Comparison of ENCODE assay signal across 1 cellular context in genomic region chr4:26782168-26782829, GRCh38.
TF ChIP-seq lines count a peak whose summit lies in the region.

No MANE protein-coding gene starts in this region.

TF ChIP-seq in K562, 482 proteins besides CTCF, POLR2A, EP300 and RAD21 (continued from another document and continues in another):
- TF ChIP-seq, protein P1, sequence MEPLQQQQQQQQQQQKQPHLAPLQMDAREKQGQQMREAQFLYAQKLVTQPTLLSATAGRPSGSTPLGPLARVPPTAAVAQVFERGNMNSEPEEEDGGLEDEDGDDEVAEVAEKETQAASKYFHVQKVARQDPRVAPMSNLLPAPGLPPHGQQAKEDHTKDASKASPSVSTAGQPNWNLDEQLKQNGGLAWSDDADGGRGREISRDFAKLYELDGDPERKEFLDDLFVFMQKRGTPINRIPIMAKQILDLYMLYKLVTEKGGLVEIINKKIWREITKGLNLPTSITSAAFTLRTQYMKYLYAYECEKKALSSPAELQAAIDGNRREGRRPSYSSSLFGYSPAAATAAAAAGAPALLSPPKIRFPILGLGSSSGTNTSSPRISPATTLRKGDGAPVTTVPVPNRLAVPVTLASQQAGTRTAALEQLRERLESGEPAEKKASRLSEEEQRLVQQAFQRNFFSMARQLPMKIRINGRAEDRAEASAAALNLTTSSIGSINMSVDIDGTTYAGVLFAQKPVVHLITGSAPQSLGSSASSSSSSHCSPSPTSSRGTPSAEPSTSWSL (CRISPR knock-in tag; IDR thresholded peaks at IDR 0.05; ENCODE audit: borderline replicate concordance): no peak
- no peak for TF ChIP-seq ID3 (CRISPR knock-in tag; IDR thresholded peaks at IDR 0.05)
- TF ChIP-seq ID3 (tag; IDR thresholded peaks at IDR 0.05): peak; percentile 70; the same call in 1 of the 2 replicates
- TF ChIP-seq EP400 (IDR thresholded peaks at IDR 0.05): no peak
- TF ChIP-seq, protein P2, sequence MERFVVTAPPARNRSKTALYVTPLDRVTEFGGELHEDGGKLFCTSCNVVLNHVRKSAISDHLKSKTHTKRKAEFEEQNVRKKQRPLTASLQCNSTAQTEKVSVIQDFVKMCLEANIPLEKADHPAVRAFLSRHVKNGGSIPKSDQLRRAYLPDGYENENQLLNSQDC (CRISPR knock-in tag; IDR thresholded peaks at IDR 0.05): no peak
- TF ChIP-seq CBFA2T3 (IDR thresholded peaks at IDR 0.05): peak; percentile 94
- TF ChIP-seq, protein P3, sequence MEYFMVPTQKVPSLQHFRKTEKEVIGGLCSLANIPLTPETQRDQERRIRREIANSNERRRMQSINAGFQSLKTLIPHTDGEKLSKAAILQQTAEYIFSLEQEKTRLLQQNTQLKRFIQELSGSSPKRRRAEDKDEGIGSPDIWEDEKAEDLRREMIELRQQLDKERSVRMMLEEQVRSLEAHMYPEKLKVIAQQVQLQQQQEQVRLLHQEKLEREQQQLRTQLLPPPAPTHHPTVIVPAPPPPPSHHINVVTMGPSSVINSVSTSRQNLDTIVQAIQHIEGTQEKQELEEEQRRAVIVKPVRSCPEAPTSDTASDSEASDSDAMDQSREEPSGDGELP (CRISPR knock-in tag; IDR thresholded peaks at IDR 0.05; ENCODE audit: borderline replicate concordance): peak; percentile 38; the same call in 1 of the 2 replicates
- peak; percentile 67 for TF ChIP-seq CC2D1A (IDR thresholded peaks at IDR 0.05)
- TF ChIP-seq PATZ1 (CRISPR knock-in tag; IDR thresholded peaks at IDR 0.05; ENCODE audit: borderline replicate concordance): no peak
- no peak for TF ChIP-seq IRF2 (CRISPR knock-in tag; IDR thresholded peaks at IDR 0.05)
- no peak for TF ChIP-seq PHF8 (IDR thresholded peaks at IDR 0.05; ENCODE audit: borderline replicate concordance, low read length)
- TF ChIP-seq NFIC (IDR thresholded peaks at IDR 0.05): peak; percentile 66
- TF ChIP-seq BHLHE40 (IDR thresholded peaks at IDR 0.05; ENCODE audit: low read length): peak; percentile 93
- no peak for TF ChIP-seq KDM5B (IDR thresholded peaks at IDR 0.05; ENCODE audit: insufficient replicate concordance, low read depth, low read length)
- TF ChIP-seq MBD1 (CRISPR knock-in tag; IDR thresholded peaks at IDR 0.05): no peak
- TF ChIP-seq CSDE1 (IDR thresholded peaks at IDR 0.05): no peak
- TF ChIP-seq ZNF57 (CRISPR knock-in tag; IDR thresholded peaks at IDR 0.05): no peak
- TF ChIP-seq TFAM (CRISPR knock-in tag; conservative IDR thresholded peaks at IDR 0.05): no peak
- TF ChIP-seq MCM3 (IDR thresholded peaks at IDR 0.05): no peak
- no peak for TF ChIP-seq POLR2H (tag; IDR thresholded peaks at IDR 0.05; ENCODE audit: low read depth)
- peak; percentile 92 for TF ChIP-seq TAL1 (IDR thresholded peaks at IDR 0.05)
- no peak for TF ChIP-seq PHTF2 (CRISPR knock-in tag; IDR thresholded peaks at IDR 0.05)
- TF ChIP-seq, protein P4, sequence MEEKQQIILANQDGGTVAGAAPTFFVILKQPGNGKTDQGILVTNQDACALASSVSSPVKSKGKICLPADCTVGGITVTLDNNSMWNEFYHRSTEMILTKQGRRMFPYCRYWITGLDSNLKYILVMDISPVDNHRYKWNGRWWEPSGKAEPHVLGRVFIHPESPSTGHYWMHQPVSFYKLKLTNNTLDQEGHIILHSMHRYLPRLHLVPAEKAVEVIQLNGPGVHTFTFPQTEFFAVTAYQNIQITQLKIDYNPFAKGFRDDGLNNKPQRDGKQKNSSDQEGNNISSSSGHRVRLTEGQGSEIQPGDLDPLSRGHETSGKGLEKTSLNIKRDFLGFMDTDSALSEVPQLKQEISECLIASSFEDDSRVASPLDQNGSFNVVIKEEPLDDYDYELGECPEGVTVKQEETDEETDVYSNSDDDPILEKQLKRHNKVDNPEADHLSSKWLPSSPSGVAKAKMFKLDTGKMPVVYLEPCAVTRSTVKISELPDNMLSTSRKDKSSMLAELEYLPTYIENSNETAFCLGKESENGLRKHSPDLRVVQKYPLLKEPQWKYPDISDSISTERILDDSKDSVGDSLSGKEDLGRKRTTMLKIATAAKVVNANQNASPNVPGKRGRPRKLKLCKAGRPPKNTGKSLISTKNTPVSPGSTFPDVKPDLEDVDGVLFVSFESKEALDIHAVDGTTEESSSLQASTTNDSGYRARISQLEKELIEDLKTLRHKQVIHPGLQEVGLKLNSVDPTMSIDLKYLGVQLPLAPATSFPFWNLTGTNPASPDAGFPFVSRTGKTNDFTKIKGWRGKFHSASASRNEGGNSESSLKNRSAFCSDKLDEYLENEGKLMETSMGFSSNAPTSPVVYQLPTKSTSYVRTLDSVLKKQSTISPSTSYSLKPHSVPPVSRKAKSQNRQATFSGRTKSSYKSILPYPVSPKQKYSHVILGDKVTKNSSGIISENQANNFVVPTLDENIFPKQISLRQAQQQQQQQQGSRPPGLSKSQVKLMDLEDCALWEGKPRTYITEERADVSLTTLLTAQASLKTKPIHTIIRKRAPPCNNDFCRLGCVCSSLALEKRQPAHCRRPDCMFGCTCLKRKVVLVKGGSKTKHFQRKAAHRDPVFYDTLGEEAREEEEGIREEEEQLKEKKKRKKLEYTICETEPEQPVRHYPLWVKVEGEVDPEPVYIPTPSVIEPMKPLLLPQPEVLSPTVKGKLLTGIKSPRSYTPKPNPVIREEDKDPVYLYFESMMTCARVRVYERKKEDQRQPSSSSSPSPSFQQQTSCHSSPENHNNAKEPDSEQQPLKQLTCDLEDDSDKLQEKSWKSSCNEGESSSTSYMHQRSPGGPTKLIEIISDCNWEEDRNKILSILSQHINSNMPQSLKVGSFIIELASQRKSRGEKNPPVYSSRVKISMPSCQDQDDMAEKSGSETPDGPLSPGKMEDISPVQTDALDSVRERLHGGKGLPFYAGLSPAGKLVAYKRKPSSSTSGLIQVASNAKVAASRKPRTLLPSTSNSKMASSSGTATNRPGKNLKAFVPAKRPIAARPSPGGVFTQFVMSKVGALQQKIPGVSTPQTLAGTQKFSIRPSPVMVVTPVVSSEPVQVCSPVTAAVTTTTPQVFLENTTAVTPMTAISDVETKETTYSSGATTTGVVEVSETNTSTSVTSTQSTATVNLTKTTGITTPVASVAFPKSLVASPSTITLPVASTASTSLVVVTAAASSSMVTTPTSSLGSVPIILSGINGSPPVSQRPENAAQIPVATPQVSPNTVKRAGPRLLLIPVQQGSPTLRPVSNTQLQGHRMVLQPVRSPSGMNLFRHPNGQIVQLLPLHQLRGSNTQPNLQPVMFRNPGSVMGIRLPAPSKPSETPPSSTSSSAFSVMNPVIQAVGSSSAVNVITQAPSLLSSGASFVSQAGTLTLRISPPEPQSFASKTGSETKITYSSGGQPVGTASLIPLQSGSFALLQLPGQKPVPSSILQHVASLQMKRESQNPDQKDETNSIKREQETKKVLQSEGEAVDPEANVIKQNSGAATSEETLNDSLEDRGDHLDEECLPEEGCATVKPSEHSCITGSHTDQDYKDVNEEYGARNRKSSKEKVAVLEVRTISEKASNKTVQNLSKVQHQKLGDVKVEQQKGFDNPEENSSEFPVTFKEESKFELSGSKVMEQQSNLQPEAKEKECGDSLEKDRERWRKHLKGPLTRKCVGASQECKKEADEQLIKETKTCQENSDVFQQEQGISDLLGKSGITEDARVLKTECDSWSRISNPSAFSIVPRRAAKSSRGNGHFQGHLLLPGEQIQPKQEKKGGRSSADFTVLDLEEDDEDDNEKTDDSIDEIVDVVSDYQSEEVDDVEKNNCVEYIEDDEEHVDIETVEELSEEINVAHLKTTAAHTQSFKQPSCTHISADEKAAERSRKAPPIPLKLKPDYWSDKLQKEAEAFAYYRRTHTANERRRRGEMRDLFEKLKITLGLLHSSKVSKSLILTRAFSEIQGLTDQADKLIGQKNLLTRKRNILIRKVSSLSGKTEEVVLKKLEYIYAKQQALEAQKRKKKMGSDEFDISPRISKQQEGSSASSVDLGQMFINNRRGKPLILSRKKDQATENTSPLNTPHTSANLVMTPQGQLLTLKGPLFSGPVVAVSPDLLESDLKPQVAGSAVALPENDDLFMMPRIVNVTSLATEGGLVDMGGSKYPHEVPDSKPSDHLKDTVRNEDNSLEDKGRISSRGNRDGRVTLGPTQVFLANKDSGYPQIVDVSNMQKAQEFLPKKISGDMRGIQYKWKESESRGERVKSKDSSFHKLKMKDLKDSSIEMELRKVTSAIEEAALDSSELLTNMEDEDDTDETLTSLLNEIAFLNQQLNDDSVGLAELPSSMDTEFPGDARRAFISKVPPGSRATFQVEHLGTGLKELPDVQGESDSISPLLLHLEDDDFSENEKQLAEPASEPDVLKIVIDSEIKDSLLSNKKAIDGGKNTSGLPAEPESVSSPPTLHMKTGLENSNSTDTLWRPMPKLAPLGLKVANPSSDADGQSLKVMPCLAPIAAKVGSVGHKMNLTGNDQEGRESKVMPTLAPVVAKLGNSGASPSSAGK (IDR thresholded peaks at IDR 0.05): 0 out of 2 replicates have a peak, but pooled peaks have one; percentile 1
- TF ChIP-seq RB1 (IDR thresholded peaks at IDR 0.05; ENCODE audit: low read depth): no peak
- no peak for TF ChIP-seq POLR3A (IDR thresholded peaks at IDR 0.05; ENCODE audit: borderline replicate concordance, extremely low read depth, insufficient read depth, insufficient read length)
- TF ChIP-seq, protein P5, sequence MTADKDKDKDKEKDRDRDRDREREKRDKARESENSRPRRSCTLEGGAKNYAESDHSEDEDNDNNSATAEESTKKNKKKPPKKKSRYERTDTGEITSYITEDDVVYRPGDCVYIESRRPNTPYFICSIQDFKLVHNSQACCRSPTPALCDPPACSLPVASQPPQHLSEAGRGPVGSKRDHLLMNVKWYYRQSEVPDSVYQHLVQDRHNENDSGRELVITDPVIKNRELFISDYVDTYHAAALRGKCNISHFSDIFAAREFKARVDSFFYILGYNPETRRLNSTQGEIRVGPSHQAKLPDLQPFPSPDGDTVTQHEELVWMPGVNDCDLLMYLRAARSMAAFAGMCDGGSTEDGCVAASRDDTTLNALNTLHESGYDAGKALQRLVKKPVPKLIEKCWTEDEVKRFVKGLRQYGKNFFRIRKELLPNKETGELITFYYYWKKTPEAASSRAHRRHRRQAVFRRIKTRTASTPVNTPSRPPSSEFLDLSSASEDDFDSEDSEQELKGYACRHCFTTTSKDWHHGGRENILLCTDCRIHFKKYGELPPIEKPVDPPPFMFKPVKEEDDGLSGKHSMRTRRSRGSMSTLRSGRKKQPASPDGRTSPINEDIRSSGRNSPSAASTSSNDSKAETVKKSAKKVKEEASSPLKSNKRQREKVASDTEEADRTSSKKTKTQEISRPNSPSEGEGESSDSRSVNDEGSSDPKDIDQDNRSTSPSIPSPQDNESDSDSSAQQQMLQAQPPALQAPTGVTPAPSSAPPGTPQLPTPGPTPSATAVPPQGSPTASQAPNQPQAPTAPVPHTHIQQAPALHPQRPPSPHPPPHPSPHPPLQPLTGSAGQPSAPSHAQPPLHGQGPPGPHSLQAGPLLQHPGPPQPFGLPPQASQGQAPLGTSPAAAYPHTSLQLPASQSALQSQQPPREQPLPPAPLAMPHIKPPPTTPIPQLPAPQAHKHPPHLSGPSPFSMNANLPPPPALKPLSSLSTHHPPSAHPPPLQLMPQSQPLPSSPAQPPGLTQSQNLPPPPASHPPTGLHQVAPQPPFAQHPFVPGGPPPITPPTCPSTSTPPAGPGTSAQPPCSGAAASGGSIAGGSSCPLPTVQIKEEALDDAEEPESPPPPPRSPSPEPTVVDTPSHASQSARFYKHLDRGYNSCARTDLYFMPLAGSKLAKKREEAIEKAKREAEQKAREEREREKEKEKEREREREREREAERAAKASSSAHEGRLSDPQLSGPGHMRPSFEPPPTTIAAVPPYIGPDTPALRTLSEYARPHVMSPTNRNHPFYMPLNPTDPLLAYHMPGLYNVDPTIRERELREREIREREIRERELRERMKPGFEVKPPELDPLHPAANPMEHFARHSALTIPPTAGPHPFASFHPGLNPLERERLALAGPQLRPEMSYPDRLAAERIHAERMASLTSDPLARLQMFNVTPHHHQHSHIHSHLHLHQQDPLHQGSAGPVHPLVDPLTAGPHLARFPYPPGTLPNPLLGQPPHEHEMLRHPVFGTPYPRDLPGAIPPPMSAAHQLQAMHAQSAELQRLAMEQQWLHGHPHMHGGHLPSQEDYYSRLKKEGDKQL (CRISPR knock-in tag; IDR thresholded peaks at IDR 0.05; ENCODE audit: borderline replicate concordance): no peak
- TF ChIP-seq NCOA2 (IDR thresholded peaks at IDR 0.05; ENCODE audit: partially characterized antibody in 2 of 2): no peak
- TF ChIP-seq MNT (conservative IDR thresholded peaks at IDR 0.05): peak in 1 of 2 experiments; percentile 49; a peak in 2 of 4 replicates
- no peak for TF ChIP-seq ZNF232 (CRISPR knock-in tag; IDR thresholded peaks at IDR 0.05)
